ENCODE assay signal across 1 cellular context in genomic region chr2:121076885-121077549, GRCh38.
A peak's percentile ranks its signal among the peaks of the same experiment; 100 is the strongest.
TF ChIP-seq lines count a peak whose summit lies in the region.

No MANE protein-coding gene starts in this region.

TF ChIP-seq in WTC11, 78 proteins besides CTCF, POLR2A, EP300 and RAD21 (continued from another document):
- no peak for TF ChIP-seq ZNF532 (CRISPR knock-in tag; IDR thresholded peaks at IDR 0.05; ENCODE audit: borderline replicate concordance)
- TF ChIP-seq ZMAT4 (CRISPR knock-in tag; IDR thresholded peaks at IDR 0.05), result no peak
- TF ChIP-seq ATF3 (CRISPR knock-in tag; conservative IDR thresholded peaks at IDR 0.05), result no peak
- TF ChIP-seq ZNF281 (CRISPR knock-in tag; IDR thresholded peaks at IDR 0.05), result no peak
- no peak for TF ChIP-seq ZNF121 (CRISPR knock-in tag; IDR thresholded peaks at IDR 0.05)
- TF ChIP-seq ARID4B (CRISPR knock-in tag; IDR thresholded peaks at IDR 0.05; ENCODE audit: borderline replicate concordance), result no peak
- no peak for TF ChIP-seq GABPB1 (CRISPR knock-in tag; IDR thresholded peaks at IDR 0.05)
- TF ChIP-seq OVOL2 (CRISPR knock-in tag; IDR thresholded peaks at IDR 0.05; ENCODE audit: borderline replicate concordance), result no peak
- TF ChIP-seq FOXP1 (CRISPR knock-in tag; IDR thresholded peaks at IDR 0.05; ENCODE audit: borderline replicate concordance), result peak; percentile 50; the same call in 1 of the 2 replicates
- TF ChIP-seq IRF2 (CRISPR knock-in tag; IDR thresholded peaks at IDR 0.05; ENCODE audit: borderline replicate concordance, low read depth), result no peak
